In genomic region chr6:33613794-33614166, GRCh38 we compare ENCODE assay signal across 13 cellular contexts. TPM values are rescaled to one million over a fixed set of nuclear protein-coding genes. Genes with fewer than 3 reads are reported as not detected.
DNase-seq lines count a peak whose midpoint lies in the region; ATAC-seq, FAIRE-seq and TF ChIP-seq lines count a peak whose summit lies in the region.
"Had no signal": no experiment of that assay in that cellular context is flagged by ENCODE, and none has a peak within 500 bp of the region (broad histone marks: within the 10 kb centered on the region; RNA-seq: fewer than 3 reads in every experiment).

No MANE protein-coding gene starts in this region.

- dilution Hi-C loops in keratinocyte (cut with MboI; ENCODE audit: extremely low pct_ligation_motif_present, low sequenced_read_pairs), result no loop called here

- in situ Hi-C loops in astrocyte of the spinal cord (cut with HindIII; ENCODE audit: low sequenced_read_pairs), result no loop called here

- no peaks in the 10 kb centered on the region for H3K9me3 Mint-ChIP-seq in T-helper 2 cell treated with Interferon-gamma antibody and Interleukin-4, amounts not matched to agents 5 μg/mL and 100 μg/mL, for 36 hours
- H3K9me3 Mint-ChIP-seq: activated T-cell treated with anti-CD3 and anti-CD28 coated beads, Interleukin-2, amount 50 U/mL, for 24 hours; dendritic cell treated with granulocyte-macrophage colony-stimulating factor and Interleukin-4, amounts not matched to agents 40 ng/mL and 50 ng/mL, for 4 days; stimulated activated naive CD8-positive, alpha-beta T cell treated with anti-CD3 and anti-CD28 coated beads, Interleukin-15, Interleukin-2, amounts not matched to agents 100 ng/mL and 50 ng/mL, for 24 hours had no signal

- 65 to 78% methylated on average over 9 to 10 of the region's 10 CpGs for WGBS in aorta, 2 donors

- ATAC-seq in aorta (ENCODE audit: low FRiP score) (peak; percentile 42), HG03469 (IDR thresholded peaks at IDR 0.05; ENCODE audit: unreplicated experiment) (no peak)

- H3K27me3 Mint-ChIP-seq in T-helper 2 cell treated with Interferon-gamma antibody and Interleukin-4, amounts not matched to agents 5 μg/mL and 100 μg/mL, for 36 hours (ENCODE audit: low read depth), result no peaks in the 10 kb centered on the region
- H3K27me3 Mint-ChIP-seq: activated T-cell treated with anti-CD3 and anti-CD28 coated beads, Interleukin-2, amount 50 U/mL, for 24 hours; stimulated activated naive CD8-positive, alpha-beta T cell treated with anti-CD3 and anti-CD28 coated beads, Interleukin-15, Interleukin-2, amounts not matched to agents 100 ng/mL and 50 ng/mL, for 24 hours had no signal

- H3K4me1 ChIP-seq in left ventricle myocardium inferior (peaks cover 35% of the 10 kb centered on the region), keratinocyte (ENCODE audit: control insufficient read depth, extremely low read depth, insufficient read depth, low read length) (peaks cover 25% of the 10 kb centered on the region), aorta (ENCODE audit: control insufficient read depth in 1 of 2, insufficient read depth in 2 of 2, low read length in 2 of 2) (no peaks in the 10 kb centered on the region)

- H3K36me3 ChIP-seq in left ventricle myocardium inferior (no peaks in the 10 kb centered on the region), keratinocyte (ENCODE audit: control insufficient read depth in 2 of 2, extremely low read depth in 1 of 2, insufficient read depth in 2 of 2, low read length in 2 of 2) (no peaks in the 10 kb centered on the region), aorta (ENCODE audit: control insufficient read depth in 1 of 2, insufficient read depth in 2 of 2, low read length in 1 of 2) (no peaks in the 10 kb centered on the region)

- H3K4me2 ChIP-seq in keratinocyte (ENCODE audit: control insufficient read depth, extremely low read depth, insufficient read depth, low read depth, low read length), result peak overlapping the region; percentile 6

- no peaks in the 10 kb centered on the region for H3K9me3 ChIP-seq in left ventricle myocardium inferior (replicated peaks)
- no peaks in the 10 kb centered on the region for H3K9me3 ChIP-seq in keratinocyte (ENCODE audit: control insufficient read depth, low read depth, low read length)
- H3K9me3 ChIP-seq in aorta (ENCODE audit: control insufficient read depth, low read length), result no peaks in the 10 kb centered on the region

- no peak overlapping the region for H3K27ac Mint-ChIP-seq in T-helper 2 cell treated with Interferon-gamma antibody and Interleukin-4, amounts not matched to agents 5 μg/mL and 100 μg/mL, for 36 hours
- H3K27ac Mint-ChIP-seq: activated T-cell treated with anti-CD3 and anti-CD28 coated beads, Interleukin-2, amount 50 U/mL, for 24 hours; dendritic cell treated with granulocyte-macrophage colony-stimulating factor and Interleukin-4, amounts not matched to agents 40 ng/mL and 50 ng/mL, for 4 days; stimulated activated naive CD8-positive, alpha-beta T cell treated with anti-CD3 and anti-CD28 coated beads, Interleukin-15, Interleukin-2, amounts not matched to agents 100 ng/mL and 50 ng/mL, for 24 hours had no signal

- no peaks in the 10 kb centered on the region for H3K9me1 ChIP-seq in keratinocyte (ENCODE audit: control insufficient read depth, extremely low read depth, insufficient read depth, low read length)

- no peaks in the 10 kb centered on the region for H4K20me1 ChIP-seq in keratinocyte (ENCODE audit: control insufficient read depth, extremely low read depth, insufficient read depth, low read length)

- H2AFZ ChIP-seq in keratinocyte (ENCODE audit: control insufficient read depth, low read length), result peak overlapping the region; percentile 29

- H3K4me3 ChIP-seq in left ventricle myocardium inferior (no peak overlapping the region), astrocyte of the spinal cord (ENCODE audit: low read depth, low read length) (no peak overlapping the region), keratinocyte (ENCODE audit: control insufficient read depth in 2 of 3, extremely low read depth in 1 of 3, insufficient read depth in 2 of 3, low read depth in 1 of 3, low read length in 3 of 3) (no peak overlapping the region), aorta (ENCODE audit: low read length in 2 of 2) (no peak overlapping the region)

- peak overlapping the region; percentile 23 for H3K9ac ChIP-seq in keratinocyte (ENCODE audit: control insufficient read depth, extremely low read depth, insufficient read depth, low read length)

- H3K79me2 ChIP-seq in keratinocyte (ENCODE audit: control insufficient read depth, insufficient read depth, low read length), result no peaks in the 10 kb centered on the region

- H3K27me3 ChIP-seq in left ventricle myocardium inferior (ENCODE audit: low read depth) (no peaks in the 10 kb centered on the region), keratinocyte (ENCODE audit: control insufficient read depth, extremely low read depth, insufficient read depth, low read length) (no peaks in the 10 kb centered on the region), aorta (ENCODE audit: control insufficient read depth in 1 of 2, insufficient read depth in 2 of 2, low read length in 1 of 2) (no peaks in the 10 kb centered on the region)

- FAIRE-seq in keratinocyte (lab: Jason Lieb, UNC), result peak; percentile 44

- no peak overlapping the region for H3K4me3 Mint-ChIP-seq in T-helper 2 cell treated with Interferon-gamma antibody and Interleukin-4, amounts not matched to agents 5 μg/mL and 100 μg/mL, for 36 hours
- H3K4me3 Mint-ChIP-seq: activated T-cell treated with anti-CD3 and anti-CD28 coated beads, Interleukin-2, amount 50 U/mL, for 24 hours; dendritic cell treated with granulocyte-macrophage colony-stimulating factor and Interleukin-4, amounts not matched to agents 40 ng/mL and 50 ng/mL, for 4 days; stimulated activated naive CD8-positive, alpha-beta T cell treated with anti-CD3 and anti-CD28 coated beads, Interleukin-15, Interleukin-2, amounts not matched to agents 100 ng/mL and 50 ng/mL, for 24 hours had no signal

- H3K36me3 Mint-ChIP-seq in T-helper 2 cell treated with Interferon-gamma antibody and Interleukin-4, amounts not matched to agents 5 μg/mL and 100 μg/mL, for 36 hours (ENCODE audit: low read depth), result no peaks in the 10 kb centered on the region

- DNase-seq in left ventricle myocardium inferior (no peak), cardiac septum (ENCODE audit: low spot score) (no peak), astrocyte of the spinal cord (ENCODE audit: low read depth, low spot score) (peak; percentile 70), keratinocyte (ENCODE audit: low read depth, low spot score) (no peak), aorta (no peak), posterior vena cava (ENCODE audit: low spot score) (no peak)
- DNase-seq in T-helper 2 cell treated with Interferon-gamma antibody and Interleukin-4, amounts not matched to agents 5 μg/mL and 100 μg/mL, for 36 hours (ENCODE audit: low spot score), result no peak
- DNase-seq: activated T-cell treated with anti-CD3 and anti-CD28 coated beads, Interleukin-2, amount 50 U/mL, for 24 hours; NCI-H69; T-helper 2 cell had no signal

- peaks cover 8% of the 10 kb centered on the region for H3K4me1 Mint-ChIP-seq in T-helper 2 cell treated with Interferon-gamma antibody and Interleukin-4, amounts not matched to agents 5 μg/mL and 100 μg/mL, for 36 hours (ENCODE audit: low read depth)

- intact Hi-C loops in left ventricle myocardium inferior (cut with micrococcal nuclease) (no loop called here), cardiac septum (cut with DNase I) (no loop called here), aorta (cut with DNase I) (no loop called here), posterior vena cava (cut with DNase I) (no loop called here)

- TF ChIP-seq CTCF in left ventricle myocardium inferior (IDR thresholded peaks at IDR 0.05; ENCODE audit: borderline replicate concordance) (no peak), astrocyte of the spinal cord (IDR thresholded peaks at IDR 0.05; ENCODE audit: low read depth, low read length) (no peak), keratinocyte (optimal IDR thresholded peaks at IDR 0.05 in 1 of 3, IDR thresholded peaks at IDR 0.05 in 1 of 3, conservative IDR thresholded peaks at IDR 0.05 in 1 of 3; ENCODE audit: extremely low read depth in 1 of 3, insufficient read depth in 2 of 3, low read length in 3 of 3) (no peak)

- peak overlapping the region; percentile 55 for H3K27ac ChIP-seq in left ventricle myocardium inferior (replicated peaks)
- peak overlapping the region; percentile 1 for H3K27ac ChIP-seq in keratinocyte (ENCODE audit: control insufficient read depth, insufficient read depth, low read length)
- H3K27ac ChIP-seq in aorta (ENCODE audit: low read depth in 1 of 2, low read length in 2 of 2), result no peak overlapping the region

RNA-seq across cellular contexts. Expression of gene ITPR3, which starts 7.3 kb away (rescaled TPM):
- total RNA-seq in left ventricle myocardium inferior, result 5.6 TPM
- total RNA-seq in cardiac septum, result 6.9 TPM
- 43.3 to 78.0 TPM (median 45.0 TPM) in 3 replicates for polyA plus RNA-seq in keratinocyte
- polyA plus RNA-seq in keratinocyte (2011; ENCODE audit: low read depth), result 43.1 TPM
- 39.3 and 57.7 TPM in 2 replicates for polyA plus RNA-seq in keratinocyte (2011; cell fraction: cytosol; rRNA removed)
- 283 and 333 TPM in 2 replicates for polyA plus RNA-seq in keratinocyte (2011; cell fraction: nucleus; rRNA removed)
- 49.7 and 77.8 TPM in 2 replicates for polyA plus RNA-seq in keratinocyte (2012; ENCODE audit: low replicate concordance)
- polyA minus RNA-seq in keratinocyte, result 101 to 338 TPM (median 132 TPM) in 3 replicates
- 94.4 TPM for polyA minus RNA-seq in keratinocyte (2011; cell fraction: cytosol; rRNA and poly(A)+ RNA removed)
- polyA minus RNA-seq in keratinocyte (2011; cell fraction: nucleus; rRNA and poly(A)+ RNA removed), result 224 and 276 TPM in 2 replicates
- total RNA-seq in aorta, result 10 to 100 TPM; 11.9 to 28.8 TPM
- 1 to 10 TPM; 4.6 to 7.0 TPM for polyA plus RNA-seq in aorta
- 10 to 100 TPM; 15.6 to 17.1 TPM for total RNA-seq in posterior vena cava

RNA-seq across cellular contexts. Expression of gene BAK1, which starts 33.7 kb away (rescaled TPM):
- total RNA-seq in left ventricle myocardium inferior (19.7 TPM), cardiac septum (18.8 TPM), aorta (10 to 100 TPM; 12.4 to 15.0 TPM), posterior vena cava (10 to 100 TPM; 12.4 to 17.7 TPM)
- polyA plus RNA-seq in keratinocyte (61.1 to 93.0 TPM (median 71.1 TPM) in 3 replicates), aorta (10 to 100 TPM; 13.4 to 21.8 TPM)
- 5.8 TPM for polyA plus RNA-seq in keratinocyte (2011; ENCODE audit: low read depth)
- polyA plus RNA-seq in keratinocyte (2011; cell fraction: cytosol; rRNA removed), result 62.2 and 89.3 TPM in 2 replicates
- 43.7 and 54.2 TPM in 2 replicates for polyA plus RNA-seq in keratinocyte (2011; cell fraction: nucleus; rRNA removed)
- polyA plus RNA-seq in keratinocyte (2012; ENCODE audit: low replicate concordance), result 37.3 and 78.3 TPM in 2 replicates
- polyA minus RNA-seq in keratinocyte, result 77.2 to 120 TPM (median 120 TPM) in 3 replicates
- 138 TPM for polyA minus RNA-seq in keratinocyte (2011; cell fraction: cytosol; rRNA and poly(A)+ RNA removed)
- 39.0 and 43.5 TPM in 2 replicates for polyA minus RNA-seq in keratinocyte (2011; cell fraction: nucleus; rRNA and poly(A)+ RNA removed)

Comparison
In these comparisons a context has a peak if more than half of its experiments do, and no peak if none do; other contexts are left out.
1. H3K27ac ChIP-seq: peak in left ventricle myocardium inferior (single experiment) and keratinocyte (single experiment); none in aorta (0 of 2).